ENCODE assay signal across 1 cellular context in genomic region chr6:127854009-127854408, GRCh38.
TF ChIP-seq lines count a peak whose summit lies in the region.

No MANE protein-coding gene starts in this region.

TF ChIP-seq in SK-N-SH, 30 proteins besides CTCF, POLR2A, EP300 and RAD21 (continued from another document):
- TF ChIP-seq ZBTB33 (IDR thresholded peaks at IDR 0.05; ENCODE audit: borderline replicate concordance, low read depth) (no peak), YY1 (IDR thresholded peaks at IDR 0.05; ENCODE audit: low read depth) (no peak), GATA2 (CRISPR knock-in tag; IDR thresholded peaks at IDR 0.05) (no peak), MAX (IDR thresholded peaks at IDR 0.05; ENCODE audit: low read depth) (no peak), ELF1 (IDR thresholded peaks at IDR 0.05) (no peak), NFIC (IDR thresholded peaks at IDR 0.05; ENCODE audit: borderline replicate concordance) (no peak), RFX5 (IDR thresholded peaks at IDR 0.05; ENCODE audit: low read length) (no peak), RCOR1 (IDR thresholded peaks at IDR 0.05; ENCODE audit: low read length) (no peak), IRF3 (IDR thresholded peaks at IDR 0.05; ENCODE audit: low read depth, low read length) (no peak), JUND (IDR thresholded peaks at IDR 0.05) (no peak)
